9 cellular contexts compared by ENCODE assay signal in the genomic region with DNA sequence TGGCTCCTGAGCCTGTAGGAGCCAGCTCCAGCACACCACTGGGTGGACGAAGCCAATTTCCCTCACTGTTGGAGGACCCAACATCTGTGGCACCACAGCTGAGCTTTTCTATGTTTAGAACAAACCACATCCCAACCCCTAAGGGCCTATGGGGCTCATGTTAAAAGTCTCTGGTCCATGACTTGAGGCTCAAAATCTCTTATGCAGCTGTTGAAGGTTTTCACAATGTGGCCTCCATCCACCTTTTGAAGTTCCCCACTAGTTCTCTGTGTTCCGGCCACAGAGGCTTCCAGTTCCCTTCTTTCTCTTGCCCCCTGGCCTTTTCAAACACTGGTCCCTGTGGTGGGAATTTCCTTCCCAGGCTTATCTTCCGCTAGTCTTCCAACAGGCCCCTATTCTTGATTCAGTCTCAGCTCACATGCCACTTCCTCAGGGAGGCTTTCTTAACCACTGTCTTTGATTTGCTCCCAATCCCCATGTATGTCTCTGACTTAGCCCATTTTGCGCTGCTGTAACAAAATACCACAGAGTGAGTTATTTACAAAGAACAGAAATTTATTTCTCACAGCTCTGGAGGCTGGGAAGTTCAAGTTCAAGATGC. TPM values are rescaled to one million over a fixed set of nuclear protein-coding genes. Genes with fewer than 3 reads are reported as not detected.
DNase-seq lines count a peak whose midpoint lies in the region; ATAC-seq, FAIRE-seq and TF ChIP-seq lines count a peak whose summit lies in the region.
"Had no signal": no experiment of that assay in that cellular context is flagged by ENCODE, and none has a peak within 500 bp of the region (broad histone marks: within the 10 kb centered on the region; RNA-seq: fewer than 3 reads in every experiment).

No MANE protein-coding gene starts in this region.

- DNase-seq in M059J (ENCODE audit: low read depth) (peak; percentile 57), keratinocyte (ENCODE audit: low read depth, low spot score) (no peak), Right ventricle myocardium inferior (ENCODE audit: missing footprints) (no peak), COLO829 (ENCODE audit: low spot score) (no peak), body of pancreas (no peak)

- H3K9ac ChIP-seq in keratinocyte (ENCODE audit: control insufficient read depth, extremely low read depth, insufficient read depth, low read length) = no peak overlapping the region

- H3K4me3 ChIP-seq in keratinocyte (ENCODE audit: control insufficient read depth in 2 of 3, extremely low read depth in 1 of 3, insufficient read depth in 2 of 3, low read depth in 1 of 3, low read length in 3 of 3) = no peak overlapping the region
- H3K4me3 ChIP-seq in body of pancreas = no peak overlapping the region

- dilution Hi-C loops in keratinocyte (cut with MboI; ENCODE audit: extremely low pct_ligation_motif_present, low sequenced_read_pairs) = loop anchor here (10.0 kb wide), 1 partner anchor 204 kb away; no protein-coding TSS in a partner anchor

- no peak overlapping the region for H2AFZ ChIP-seq in keratinocyte (ENCODE audit: control insufficient read depth, low read length)

- H3K36me3 ChIP-seq in keratinocyte (ENCODE audit: control insufficient read depth in 2 of 2, extremely low read depth in 1 of 2, insufficient read depth in 2 of 2, low read length in 2 of 2) = no peaks in the 10 kb centered on the region
- H3K36me3 ChIP-seq in body of pancreas (replicated peaks in 1 of 2; ENCODE audit: insufficient read depth in 1 of 2, low read depth in 2 of 2) = no peaks in the 10 kb centered on the region

- TF ChIP-seq POLR2A in body of pancreas (IDR thresholded peaks at IDR 0.05) = no peak

- intact Hi-C loops in Right ventricle myocardium inferior (cut with DNase I) (no loop called here), body of pancreas (cut with DNase I) (no loop called here)

- 83 to 91% methylated on average over 4 of the region's 4 CpGs for WGBS in body of pancreas, 2 donors

- no peaks in the 10 kb centered on the region for H4K20me1 ChIP-seq in keratinocyte (ENCODE audit: control insufficient read depth, extremely low read depth, insufficient read depth, low read length)

- TF ChIP-seq CTCF in keratinocyte (optimal IDR thresholded peaks at IDR 0.05 in 1 of 3, IDR thresholded peaks at IDR 0.05 in 1 of 3, conservative IDR thresholded peaks at IDR 0.05 in 1 of 3; ENCODE audit: extremely low read depth in 1 of 3, insufficient read depth in 2 of 3, low read length in 3 of 3) (no peak), body of pancreas (IDR thresholded peaks at IDR 0.05) (no peak)

- no peak overlapping the region for H3K4me2 ChIP-seq in keratinocyte (ENCODE audit: control insufficient read depth, extremely low read depth, insufficient read depth, low read depth, low read length)

- peak; percentile 28 for ATAC-seq in GM18520 (IDR thresholded peaks at IDR 0.05; ENCODE audit: unreplicated experiment)
- peak; percentile 48 for ATAC-seq in GM21825 (IDR thresholded peaks at IDR 0.05; ENCODE audit: unreplicated experiment)
- ATAC-seq in Right ventricle myocardium inferior = no peak
- no peak for ATAC-seq in GM18861 (IDR thresholded peaks at IDR 0.05; ENCODE audit: unreplicated experiment)
- ATAC-seq in body of pancreas = no peak

- no peaks in the 10 kb centered on the region for H3K9me3 ChIP-seq in keratinocyte (ENCODE audit: control insufficient read depth, low read depth, low read length)
- H3K9me3 ChIP-seq in body of pancreas = no peaks in the 10 kb centered on the region

- no peaks in the 10 kb centered on the region for H3K79me2 ChIP-seq in keratinocyte (ENCODE audit: control insufficient read depth, insufficient read depth, low read length)

- H3K9me1 ChIP-seq in keratinocyte (ENCODE audit: control insufficient read depth, extremely low read depth, insufficient read depth, low read length) = no peaks in the 10 kb centered on the region

- H3K4me1 ChIP-seq in keratinocyte (ENCODE audit: control insufficient read depth, extremely low read depth, insufficient read depth, low read length) (peaks cover 46% of the 10 kb centered on the region), body of pancreas (peaks cover 8% of the 10 kb centered on the region)

- FAIRE-seq in keratinocyte (lab: Jason Lieb, UNC) = no peak

- H3K27me3 ChIP-seq in keratinocyte (ENCODE audit: control insufficient read depth, extremely low read depth, insufficient read depth, low read length) (no peaks in the 10 kb centered on the region), body of pancreas (no peaks in the 10 kb centered on the region)

- H3K27ac ChIP-seq in keratinocyte (ENCODE audit: control insufficient read depth, insufficient read depth, low read length) (peak overlapping the region; percentile 45), body of pancreas (no peak overlapping the region)

RNA-seq across cellular contexts. Expression of gene IFNLR1, which starts 4.0 kb away (rescaled TPM):
- total RNA-seq in M059J (2014; rRNA removed; shearing (Covaris generic)) = 1.9 and 2.3 TPM in 2 replicates
- polyA plus RNA-seq in keratinocyte = 2.8 to 3.9 TPM (median 3.4 TPM) in 3 replicates
- 1.1 TPM for polyA plus RNA-seq in keratinocyte (2011; ENCODE audit: low read depth)
- polyA plus RNA-seq in keratinocyte (2011; cell fraction: cytosol; rRNA removed) = 2.0 and 2.5 TPM in 2 replicates
- polyA plus RNA-seq in keratinocyte (2011; cell fraction: nucleus; rRNA removed) = 4.8 and 5.6 TPM in 2 replicates
- polyA plus RNA-seq in keratinocyte (2012; ENCODE audit: low replicate concordance) = 2.3 and 2.9 TPM in 2 replicates
- 4.8 to 5.5 TPM (median 5.3 TPM) in 3 replicates for polyA minus RNA-seq in keratinocyte
- polyA minus RNA-seq in keratinocyte (2011; cell fraction: cytosol; rRNA and poly(A)+ RNA removed) = 4.2 TPM
- 3.6 and 4.3 TPM in 2 replicates for polyA minus RNA-seq in keratinocyte (2011; cell fraction: nucleus; rRNA and poly(A)+ RNA removed)
- total RNA-seq in Right ventricle myocardium inferior = 2.8 TPM
- 1 to 10 TPM; 4.6 to 5.4 TPM for total RNA-seq in body of pancreas

RNA-seq across cellular contexts. Expression of gene IL22RA1, which starts 48.1 kb away (rescaled TPM):
- total RNA-seq in M059J (2014; rRNA removed; shearing (Covaris generic)) = 1.3 and 1.9 TPM in 2 replicates
- 1.7 to 2.1 TPM (median 1.9 TPM) in 3 replicates for polyA plus RNA-seq in keratinocyte
- polyA plus RNA-seq in keratinocyte (2011; ENCODE audit: low read depth) = 5.1 TPM
- polyA plus RNA-seq in keratinocyte (2011; cell fraction: cytosol; rRNA removed) = 1.1 and 1.4 TPM in 2 replicates
- polyA plus RNA-seq in keratinocyte (2011; cell fraction: nucleus; rRNA removed) = 2.6 and 3.3 TPM in 2 replicates
- 2.1 and 10.3 TPM in 2 replicates for polyA plus RNA-seq in keratinocyte (2012; ENCODE audit: low replicate concordance)
- 1.4 to 3.5 TPM (median 2.7 TPM) in 3 replicates for polyA minus RNA-seq in keratinocyte
- polyA minus RNA-seq in keratinocyte (2011; cell fraction: cytosol; rRNA and poly(A)+ RNA removed) = 0.77 TPM
- polyA minus RNA-seq in keratinocyte (2011; cell fraction: nucleus; rRNA and poly(A)+ RNA removed) = 1.0 and 1.5 TPM in 2 replicates
- total RNA-seq in Right ventricle myocardium inferior (0.24 TPM), body of pancreas (100 to 1,000 TPM in 1 of 2 donors, 10 to 100 TPM in 1; 49.1 to 133 TPM)
- total RNA-seq: T-helper 2 cell treated with Interferon-gamma antibody and Interleukin-4, amounts not matched to agents 100 ng/mL and 5 ng/mL, for 36 hours had no signal

Comparison
In these comparisons a context has a peak if more than half of its experiments do, and no peak if none do; other contexts are left out.
1. ATAC-seq: peak in GM18520 (single experiment) and GM21825 (single experiment); none in Right ventricle myocardium inferior (single experiment), GM18861 (single experiment) and body of pancreas (single experiment).
2. RNA of gene IL22RA1, which starts 48.1 kb away (total RNA-seq): 49.1 to 133 TPM in body of pancreas; 1.3 to 1.9 TPM in M059J and 0.24 TPM in Right ventricle myocardium inferior (single experiment); every median in the first group is over 10 times any median in the second.